In genomic region chr10:30433286-30433778, GRCh38 we compare ENCODE assay signal across 8 cellular contexts.
A peak's percentile ranks its signal among the peaks of the same experiment; 100 is the strongest.
DNase-seq lines count a peak whose midpoint lies in the region; ATAC-seq and TF ChIP-seq lines count a peak whose summit lies in the region.

No MANE protein-coding gene starts in this region.

- TF ChIP-seq CTCF in AG09309 (IDR thresholded peaks at IDR 0.05; ENCODE audit: control insufficient read depth, insufficient read depth, low read depth, low read length, missing control alignments) = no peak

- H3K4me3 ChIP-seq in AG09309 (ENCODE audit: control insufficient read depth, low read depth, low read length) = peak overlapping the region; percentile 87

- DNase-seq in AG09309 (ENCODE audit: low read depth) = no peak
- peak in 3 of 5 donors; percentile 22 to 63 (median 24) for DNase-seq in T-helper 1 cell
- DNase-seq in central memory CD4-positive, alpha-beta T cell = peak; percentile 10
- peak; percentile 84 for DNase-seq in kidney glomerular epithelial cell (lab: John Stamatoyannopoulos, UW)
- DNase-seq in stimulated activated CD4-positive, alpha-beta T cell treated with anti-CD3 and anti-CD28 coated beads, Interleukin-2, amount 100 ng/mL, for 48 hours = peak; percentile 34 to 47

- ATAC-seq in GM18870 (IDR thresholded peaks at IDR 0.05; ENCODE audit: unreplicated experiment) (peak; percentile 18), HG03439 (IDR thresholded peaks at IDR 0.05; ENCODE audit: unreplicated experiment) (peak; percentile 20), HG03378 (IDR thresholded peaks at IDR 0.05; ENCODE audit: unreplicated experiment) (no peak)
